ENCODE assay signal across 1 cellular context in genomic region chr11:86243377-86243776, GRCh38.
TF ChIP-seq lines count a peak whose summit lies in the region.

No MANE protein-coding gene starts in this region.

TF ChIP-seq in K562, 482 proteins besides CTCF, POLR2A, EP300 and RAD21 (continues in another document):
- no peak for TF ChIP-seq HNRNPUL1 (IDR thresholded peaks at IDR 0.05; ENCODE audit: low read length)
- TF ChIP-seq, protein P1, sequence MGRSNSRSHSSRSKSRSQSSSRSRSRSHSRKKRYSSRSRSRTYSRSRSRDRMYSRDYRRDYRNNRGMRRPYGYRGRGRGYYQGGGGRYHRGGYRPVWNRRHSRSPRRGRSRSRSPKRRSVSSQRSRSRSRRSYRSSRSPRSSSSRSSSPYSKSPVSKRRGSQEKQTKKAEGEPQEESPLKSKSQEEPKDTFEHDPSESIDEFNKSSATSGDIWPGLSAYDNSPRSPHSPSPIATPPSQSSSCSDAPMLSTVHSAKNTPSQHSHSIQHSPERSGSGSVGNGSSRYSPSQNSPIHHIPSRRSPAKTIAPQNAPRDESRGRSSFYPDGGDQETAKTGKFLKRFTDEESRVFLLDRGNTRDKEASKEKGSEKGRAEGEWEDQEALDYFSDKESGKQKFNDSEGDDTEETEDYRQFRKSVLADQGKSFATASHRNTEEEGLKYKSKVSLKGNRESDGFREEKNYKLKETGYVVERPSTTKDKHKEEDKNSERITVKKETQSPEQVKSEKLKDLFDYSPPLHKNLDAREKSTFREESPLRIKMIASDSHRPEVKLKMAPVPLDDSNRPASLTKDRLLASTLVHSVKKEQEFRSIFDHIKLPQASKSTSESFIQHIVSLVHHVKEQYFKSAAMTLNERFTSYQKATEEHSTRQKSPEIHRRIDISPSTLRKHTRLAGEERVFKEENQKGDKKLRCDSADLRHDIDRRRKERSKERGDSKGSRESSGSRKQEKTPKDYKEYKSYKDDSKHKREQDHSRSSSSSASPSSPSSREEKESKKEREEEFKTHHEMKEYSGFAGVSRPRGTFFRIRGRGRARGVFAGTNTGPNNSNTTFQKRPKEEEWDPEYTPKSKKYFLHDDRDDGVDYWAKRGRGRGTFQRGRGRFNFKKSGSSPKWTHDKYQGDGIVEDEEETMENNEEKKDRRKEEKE (IDR thresholded peaks at IDR 0.05; ENCODE audit: borderline replicate concordance in 1 of 2, control insufficient read depth in 1 of 2, low read depth in 2 of 2, low read length in 1 of 2), result no peak
- no peak for TF ChIP-seq ZNF445 (CRISPR knock-in tag; IDR thresholded peaks at IDR 0.05; ENCODE audit: low read depth)
- TF ChIP-seq BCL6 (CRISPR knock-in tag; IDR thresholded peaks at IDR 0.05), result no peak
- 0 out of 2 replicates have a peak, but pooled peaks have one; percentile 4 for TF ChIP-seq FOXJ2 (tag; IDR thresholded peaks at IDR 0.05)
- TF ChIP-seq ETV5 (CRISPR knock-in tag; IDR thresholded peaks at IDR 0.05; ENCODE audit: low read depth), result no peak
- no peak for TF ChIP-seq TOE1 (IDR thresholded peaks at IDR 0.05; ENCODE audit: borderline replicate concordance)
- no peak for TF ChIP-seq TOE1 (CRISPR knock-in tag; IDR thresholded peaks at IDR 0.05; ENCODE audit: borderline replicate concordance, low read depth)
- peak; percentile 61 for TF ChIP-seq MAFG (tag; conservative IDR thresholded peaks at IDR 0.05)
- TF ChIP-seq, protein P2, sequence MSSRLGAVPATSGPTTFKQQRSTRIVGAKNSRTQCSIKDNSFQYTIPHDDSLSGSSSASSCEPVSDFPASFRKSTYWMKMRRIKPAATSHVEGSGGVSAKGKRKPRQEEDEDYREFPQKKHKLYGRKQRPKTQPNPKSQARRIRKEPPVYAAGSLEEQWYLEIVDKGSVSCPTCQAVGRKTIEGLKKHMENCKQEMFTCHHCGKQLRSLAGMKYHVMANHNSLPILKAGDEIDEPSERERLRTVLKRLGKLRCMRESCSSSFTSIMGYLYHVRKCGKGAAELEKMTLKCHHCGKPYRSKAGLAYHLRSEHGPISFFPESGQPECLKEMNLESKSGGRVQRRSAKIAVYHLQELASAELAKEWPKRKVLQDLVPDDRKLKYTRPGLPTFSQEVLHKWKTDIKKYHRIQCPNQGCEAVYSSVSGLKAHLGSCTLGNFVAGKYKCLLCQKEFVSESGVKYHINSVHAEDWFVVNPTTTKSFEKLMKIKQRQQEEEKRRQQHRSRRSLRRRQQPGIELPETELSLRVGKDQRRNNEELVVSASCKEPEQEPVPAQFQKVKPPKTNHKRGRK (tag; IDR thresholded peaks at IDR 0.05), result no peak
- TF ChIP-seq, protein P3, sequence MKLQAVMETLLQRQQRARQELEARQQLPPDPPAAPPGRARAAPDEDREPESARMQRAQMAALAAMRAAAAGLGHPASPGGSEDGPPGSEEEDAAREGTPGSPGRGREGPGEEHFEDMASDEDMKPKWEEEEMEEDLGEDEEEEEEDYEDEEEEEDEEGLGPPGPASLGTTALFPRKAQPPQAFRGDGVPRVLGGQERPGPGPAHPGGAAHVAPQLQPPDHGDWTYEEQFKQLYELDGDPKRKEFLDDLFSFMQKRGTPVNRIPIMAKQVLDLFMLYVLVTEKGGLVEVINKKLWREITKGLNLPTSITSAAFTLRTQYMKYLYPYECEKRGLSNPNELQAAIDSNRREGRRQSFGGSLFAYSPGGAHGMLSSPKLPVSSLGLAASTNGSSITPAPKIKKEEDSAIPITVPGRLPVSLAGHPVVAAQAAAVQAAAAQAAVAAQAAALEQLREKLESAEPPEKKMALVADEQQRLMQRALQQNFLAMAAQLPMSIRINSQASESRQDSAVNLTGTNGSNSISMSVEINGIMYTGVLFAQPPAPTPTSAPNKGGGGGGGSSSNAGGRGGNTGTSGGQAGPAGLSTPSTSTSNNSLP (IDR thresholded peaks at IDR 0.05; ENCODE audit: borderline replicate concordance, low read depth, low read length), result peak; percentile 43; the same call in 1 of the 2 replicates
- TF ChIP-seq NCOR1 (IDR thresholded peaks at IDR 0.05), result peak; percentile 42
- 0 out of 2 replicates have a peak, but pooled peaks have one; percentile 20 for TF ChIP-seq SMAD3 (CRISPR knock-in tag; conservative IDR thresholded peaks at IDR 0.05)
- TF ChIP-seq, protein P4, sequence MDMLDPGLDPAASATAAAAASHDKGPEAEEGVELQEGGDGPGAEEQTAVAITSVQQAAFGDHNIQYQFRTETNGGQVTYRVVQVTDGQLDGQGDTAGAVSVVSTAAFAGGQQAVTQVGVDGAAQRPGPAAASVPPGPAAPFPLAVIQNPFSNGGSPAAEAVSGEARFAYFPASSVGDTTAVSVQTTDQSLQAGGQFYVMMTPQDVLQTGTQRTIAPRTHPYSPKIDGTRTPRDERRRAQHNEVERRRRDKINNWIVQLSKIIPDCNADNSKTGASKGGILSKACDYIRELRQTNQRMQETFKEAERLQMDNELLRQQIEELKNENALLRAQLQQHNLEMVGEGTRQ (CRISPR knock-in tag; IDR thresholded peaks at IDR 0.05), result no peak
- TF ChIP-seq ARID1B (IDR thresholded peaks at IDR 0.05), result peak; percentile 80
- no peak for TF ChIP-seq POU5F1 (IDR thresholded peaks at IDR 0.05; ENCODE audit: borderline replicate concordance, low read depth, low read length, partially characterized antibody)
- TF ChIP-seq ELF2 (CRISPR knock-in tag; IDR thresholded peaks at IDR 0.05), result no peak
- TF ChIP-seq SNRNP70 (optimal IDR thresholded peaks at IDR 0.05; ENCODE audit: low read depth, low read length), result no peak
- TF ChIP-seq NFE2 (IDR thresholded peaks at IDR 0.05; ENCODE audit: low read depth), result peak; percentile 59
- no peak for TF ChIP-seq POLR2AphosphoS2 (IDR thresholded peaks at IDR 0.05; ENCODE audit: low read length)
- no peak for TF ChIP-seq ATF1 (CRISPR knock-in tag; IDR thresholded peaks at IDR 0.05)
- no peak for TF ChIP-seq ATF1 (tag; IDR thresholded peaks at IDR 0.05)
- TF ChIP-seq, protein P5, sequence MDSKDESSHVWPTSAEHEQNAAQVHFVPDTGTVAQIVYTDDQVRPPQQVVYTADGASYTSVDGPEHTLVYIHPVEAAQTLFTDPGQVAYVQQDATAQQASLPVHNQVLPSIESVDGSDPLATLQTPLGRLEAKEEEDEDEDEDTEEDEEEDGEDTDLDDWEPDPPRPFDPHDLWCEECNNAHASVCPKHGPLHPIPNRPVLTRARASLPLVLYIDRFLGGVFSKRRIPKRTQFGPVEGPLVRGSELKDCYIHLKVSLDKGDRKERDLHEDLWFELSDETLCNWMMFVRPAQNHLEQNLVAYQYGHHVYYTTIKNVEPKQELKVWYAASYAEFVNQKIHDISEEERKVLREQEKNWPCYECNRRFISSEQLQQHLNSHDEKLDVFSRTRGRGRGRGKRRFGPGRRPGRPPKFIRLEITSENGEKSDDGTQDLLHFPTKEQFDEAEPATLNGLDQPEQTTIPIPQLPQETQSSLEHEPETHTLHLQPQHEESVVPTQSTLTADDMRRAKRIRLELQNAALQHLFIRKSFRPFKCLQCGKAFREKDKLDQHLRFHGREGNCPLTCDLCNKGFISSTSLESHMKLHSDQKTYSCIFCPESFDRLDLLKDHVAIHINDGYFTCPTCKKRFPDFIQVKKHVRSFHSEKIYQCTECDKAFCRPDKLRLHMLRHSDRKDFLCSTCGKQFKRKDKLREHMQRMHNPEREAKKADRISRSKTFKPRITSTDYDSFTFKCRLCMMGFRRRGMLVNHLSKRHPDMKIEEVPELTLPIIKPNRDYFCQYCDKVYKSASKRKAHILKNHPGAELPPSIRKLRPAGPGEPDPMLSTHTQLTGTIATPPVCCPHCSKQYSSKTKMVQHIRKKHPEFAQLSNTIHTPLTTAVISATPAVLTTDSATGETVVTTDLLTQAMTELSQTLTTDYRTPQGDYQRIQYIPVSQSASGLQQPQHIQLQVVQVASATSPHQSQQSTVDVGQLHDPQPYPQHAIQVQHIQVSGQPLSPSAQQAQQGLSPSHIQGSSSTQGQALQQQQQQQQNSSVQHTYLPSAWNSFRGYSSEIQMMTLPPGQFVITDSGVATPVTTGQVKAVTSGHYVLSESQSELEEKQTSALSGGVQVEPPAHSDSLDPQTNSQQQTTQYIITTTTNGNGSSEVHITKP (IDR thresholded peaks at IDR 0.05; ENCODE audit: partially characterized antibody), result peak; percentile 50
- peak; percentile 18 for TF ChIP-seq HDAC3 (IDR thresholded peaks at IDR 0.05; ENCODE audit: borderline replicate concordance, partially characterized antibody)
- TF ChIP-seq DPF2 (IDR thresholded peaks at IDR 0.05), result peak; percentile 62
- TF ChIP-seq, protein P6, sequence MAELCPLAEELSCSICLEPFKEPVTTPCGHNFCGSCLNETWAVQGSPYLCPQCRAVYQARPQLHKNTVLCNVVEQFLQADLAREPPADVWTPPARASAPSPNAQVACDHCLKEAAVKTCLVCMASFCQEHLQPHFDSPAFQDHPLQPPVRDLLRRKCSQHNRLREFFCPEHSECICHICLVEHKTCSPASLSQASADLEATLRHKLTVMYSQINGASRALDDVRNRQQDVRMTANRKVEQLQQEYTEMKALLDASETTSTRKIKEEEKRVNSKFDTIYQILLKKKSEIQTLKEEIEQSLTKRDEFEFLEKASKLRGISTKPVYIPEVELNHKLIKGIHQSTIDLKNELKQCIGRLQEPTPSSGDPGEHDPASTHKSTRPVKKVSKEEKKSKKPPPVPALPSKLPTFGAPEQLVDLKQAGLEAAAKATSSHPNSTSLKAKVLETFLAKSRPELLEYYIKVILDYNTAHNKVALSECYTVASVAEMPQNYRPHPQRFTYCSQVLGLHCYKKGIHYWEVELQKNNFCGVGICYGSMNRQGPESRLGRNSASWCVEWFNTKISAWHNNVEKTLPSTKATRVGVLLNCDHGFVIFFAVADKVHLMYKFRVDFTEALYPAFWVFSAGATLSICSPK (IDR thresholded peaks at IDR 0.05; ENCODE audit: borderline replicate concordance), result no peak
- peak; percentile 18; the same call in 1 of the 2 replicates for TF ChIP-seq TCF3 (CRISPR knock-in tag; IDR thresholded peaks at IDR 0.05)
- no peak for TF ChIP-seq NELFE (IDR thresholded peaks at IDR 0.05; ENCODE audit: insufficient read depth, insufficient read length)
- TF ChIP-seq MIER1 (IDR thresholded peaks at IDR 0.05; ENCODE audit: low read depth), result no peak
- no peak for TF ChIP-seq SPI1 (IDR thresholded peaks at IDR 0.05; ENCODE audit: borderline replicate concordance, low read depth, low read length)
- TF ChIP-seq CBFA2T3 (IDR thresholded peaks at IDR 0.05), result peak; percentile 67
- TF ChIP-seq CAMTA2 (CRISPR knock-in tag; conservative IDR thresholded peaks at IDR 0.05), result no peak
- TF ChIP-seq SMARCA4 (IDR thresholded peaks at IDR 0.05), result peak; percentile 74; the same call in 1 of the 2 replicates
- peak; percentile 54 for TF ChIP-seq C11orf30 (IDR thresholded peaks at IDR 0.05; ENCODE audit: low read depth)
- TF ChIP-seq TEAD4 (IDR thresholded peaks at IDR 0.05; ENCODE audit: low read length), result peak; percentile 60
- TF ChIP-seq TEAD4 (CRISPR knock-in tag; IDR thresholded peaks at IDR 0.05; ENCODE audit: borderline replicate concordance), result no peak
- no peak for TF ChIP-seq TFAP4 (CRISPR knock-in tag; IDR thresholded peaks at IDR 0.05; ENCODE audit: borderline replicate concordance)
- peak; percentile 95 for TF ChIP-seq ZNF766 (CRISPR knock-in tag; conservative IDR thresholded peaks at IDR 0.05)
- peak; percentile 57; the same call in 1 of the 2 replicates for TF ChIP-seq TAL1 (IDR thresholded peaks at IDR 0.05)
- TF ChIP-seq PTRF (tag; IDR thresholded peaks at IDR 0.05), result no peak
- 0 out of 4 replicates have a peak, but pooled peaks of 1 of the 2 experiments have one; percentile 26 for TF ChIP-seq RCOR1 (IDR thresholded peaks at IDR 0.05; ENCODE audit: borderline replicate concordance in 1 of 2, low read depth in 2 of 2, low read length in 2 of 2)
- 0 out of 2 replicates have a peak, but pooled peaks have one; percentile 24 for TF ChIP-seq CBFA2T2 (conservative IDR thresholded peaks at IDR 0.05)
- TF ChIP-seq, protein P7, sequence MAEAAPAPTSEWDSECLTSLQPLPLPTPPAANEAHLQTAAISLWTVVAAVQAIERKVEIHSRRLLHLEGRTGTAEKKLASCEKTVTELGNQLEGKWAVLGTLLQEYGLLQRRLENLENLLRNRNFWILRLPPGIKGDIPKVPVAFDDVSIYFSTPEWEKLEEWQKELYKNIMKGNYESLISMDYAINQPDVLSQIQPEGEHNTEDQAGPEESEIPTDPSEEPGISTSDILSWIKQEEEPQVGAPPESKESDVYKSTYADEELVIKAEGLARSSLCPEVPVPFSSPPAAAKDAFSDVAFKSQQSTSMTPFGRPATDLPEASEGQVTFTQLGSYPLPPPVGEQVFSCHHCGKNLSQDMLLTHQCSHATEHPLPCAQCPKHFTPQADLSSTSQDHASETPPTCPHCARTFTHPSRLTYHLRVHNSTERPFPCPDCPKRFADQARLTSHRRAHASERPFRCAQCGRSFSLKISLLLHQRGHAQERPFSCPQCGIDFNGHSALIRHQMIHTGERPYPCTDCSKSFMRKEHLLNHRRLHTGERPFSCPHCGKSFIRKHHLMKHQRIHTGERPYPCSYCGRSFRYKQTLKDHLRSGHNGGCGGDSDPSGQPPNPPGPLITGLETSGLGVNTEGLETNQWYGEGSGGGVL (CRISPR knock-in tag; IDR thresholded peaks at IDR 0.05), result no peak
- 0 out of 2 replicates have a peak, but pooled peaks have one; percentile 20 for TF ChIP-seq GATA2 (CRISPR knock-in tag; IDR thresholded peaks at IDR 0.05)
- no peak for TF ChIP-seq POLR2H (tag; IDR thresholded peaks at IDR 0.05; ENCODE audit: low read depth)
- no peak for TF ChIP-seq PBX2 (CRISPR knock-in tag; IDR thresholded peaks at IDR 0.05; ENCODE audit: low read depth)
- TF ChIP-seq PBX2 (tag; conservative IDR thresholded peaks at IDR 0.05; ENCODE audit: low read depth), result no peak
